36 cellular contexts compared by ENCODE assay signal in the genomic region with DNA sequence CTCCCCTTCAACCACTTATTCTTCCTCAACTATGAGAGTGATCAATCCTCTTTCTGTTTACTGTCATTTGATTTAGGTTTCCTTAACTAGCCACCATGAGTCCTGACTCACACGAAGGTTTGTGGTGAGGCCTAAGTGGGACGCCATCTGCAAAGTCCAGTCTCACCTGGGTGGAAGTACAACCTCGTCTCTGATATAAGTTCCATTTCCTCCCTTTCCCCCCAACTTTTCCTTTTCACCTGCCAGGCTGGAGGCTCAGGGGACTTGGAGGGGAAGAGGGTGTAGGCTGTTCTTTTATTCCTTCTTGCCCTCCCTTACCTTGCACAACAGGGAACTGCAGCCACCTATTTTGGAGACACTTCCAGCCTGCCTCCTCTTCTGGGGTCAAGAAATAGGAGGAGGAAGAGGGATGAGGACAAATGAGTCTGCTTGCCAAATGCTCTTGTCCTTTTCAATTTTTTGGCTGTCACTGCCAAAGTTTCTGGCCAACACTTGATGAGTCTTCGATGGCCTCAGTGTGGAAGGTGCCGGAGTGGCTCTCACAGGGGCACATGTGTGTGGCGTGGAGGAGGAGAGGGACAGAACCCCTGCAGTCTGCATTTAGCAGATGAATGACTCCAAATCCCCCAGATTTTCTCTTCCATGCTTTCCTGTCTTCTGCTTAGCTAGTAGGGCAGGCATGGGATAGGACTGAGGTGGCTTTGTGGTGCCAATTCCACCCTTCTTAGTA.
"Had no signal": no experiment of that assay in that cellular context is flagged by ENCODE, and none has a peak within 500 bp of the region (broad histone marks: within the 10 kb centered on the region; RNA-seq: fewer than 3 reads in every experiment).

No MANE protein-coding gene starts in this region.

- H3K9me3 Mint-ChIP-seq: central memory CD8-positive, alpha-beta T cell had no signal

- H3K36me3 ChIP-seq: brain microvascular endothelial cell, cardiac muscle cell, MG63, Peyer's patch had no signal

- H3K4me1 ChIP-seq: Peyer's patch had no signal

- H3K4me3 Mint-ChIP-seq: activated B cell treated with CpG ODN at 0.5 μM for 24 hours; activated CD4-positive, alpha-beta memory T cell treated with anti-CD3 and anti-CD28 coated beads for 36 hours; activated naive CD4-positive, alpha-beta T cell treated with anti-CD3 and anti-CD28 coated beads, Interleukin-2, amount 10 ng/mL, durations not matched to agents 7 days and 5 days; activated naive CD8-positive, alpha-beta T cell treated with anti-CD3 and anti-CD28 coated beads for 36 hours; activated T-cell treated with anti-CD3 and anti-CD28 coated beads, Interleukin-2, amount 50 U/mL, for 4 hours; central memory CD8-positive, alpha-beta T cell; T-cell; T-helper 17 cell had no signal

- ATAC-seq: activated T-cell treated with anti-CD3 and anti-CD28 coated beads, Interleukin-2, amount 50 U/mL, for 4 hours; PC-3; Right ventricle myocardium inferior; SK-N-SH treated with all-trans-retinoic acid at 6 μM for 48 hours; T-cell; T-helper 17 cell had no signal

- H3K27ac ChIP-seq: brain microvascular endothelial cell, cardiac muscle cell, Peyer's patch, RWPE1, VCaP had no signal

- H3K4me1 Mint-ChIP-seq: activated B cell treated with CpG ODN at 0.5 μM for 24 hours; activated naive CD4-positive, alpha-beta T cell treated with anti-CD3 and anti-CD28 coated beads, Interleukin-2, amount 10 ng/mL, durations not matched to agents 7 days and 5 days; central memory CD8-positive, alpha-beta T cell; T-cell; T-helper 17 cell had no signal

- H3K4me3 ChIP-seq: cardiac muscle cell, MG63, Peyer's patch had no signal

- H3K27ac Mint-ChIP-seq: activated B cell treated with CpG ODN at 0.5 μM for 24 hours; activated CD4-positive, alpha-beta memory T cell treated with anti-CD3 and anti-CD28 coated beads for 36 hours; activated naive CD4-positive, alpha-beta T cell treated with anti-CD3 and anti-CD28 coated beads, Interleukin-2, amount 10 ng/mL, durations not matched to agents 7 days and 5 days; activated naive CD8-positive, alpha-beta T cell treated with anti-CD3 and anti-CD28 coated beads for 36 hours; T-cell; T-helper 17 cell had no signal

- DNase-seq: activated B cell treated with CpG ODN at 0.5 μM for 24 hours; activated CD4-positive, alpha-beta memory T cell treated with anti-CD3 and anti-CD28 coated beads for 36 hours; activated CD4-positive, alpha-beta T cell treated with anti-CD3 and anti-CD28 coated beads for 4 hours; activated CD4-positive, alpha-beta T cell treated with anti-CD3 and anti-CD28 coated beads, Interleukin-2, amount 50 U/mL, for 1 hour; activated CD4-positive, CD25-positive, alpha-beta regulatory T cell treated with anti-CD3 and anti-CD28 coated beads, Interleukin-2, amount 50 U/mL, for 72 hours; activated CD8-positive, alpha-beta memory T cell treated with anti-CD3 and anti-CD28 coated beads, Interleukin-2, amount 50 U/mL, for 4 hours; activated effector memory CD4-positive, alpha-beta T cell treated with Interleukin-2 at 50 U/mL for 16 hours; activated naive CD4-positive, alpha-beta T cell treated with anti-CD3 and anti-CD28 coated beads, Interleukin-2, amount 10 ng/mL, durations not matched to agents 7 days and 5 days; activated naive CD8-positive, alpha-beta T cell treated with anti-CD3 and anti-CD28 coated beads for 36 hours; activated T-cell treated with anti-CD3 and anti-CD28 coated beads for 4 hours; activated T-cell treated with anti-CD3 and anti-CD28 coated beads, Interleukin-2, amount 50 U/mL, for 4 hours; amniotic stem cell; aorta; brain microvascular endothelial cell; Kasumi-1; KBM-7; MG63; MV-4-11; NCI-H1092; NCI-H1436 treated with DMSO at 0.1 percent for 48 hours; NCI-H1694 treated with DMSO at 0.1 percent for 48 hours; NCI-H2029; NCI-H345; NCI-H524 treated with DMSO at 0.1 percent for 48 hours; NK-92 treated with Interleukin-12 subunit alpha and Interleukin-12 subunit beta, amount 100 ng/mL, for 24 hours; PC-3; Peyer's patch; SIG-M5; T-cell; T-helper 17 cell had no signal

- H3K27me3 Mint-ChIP-seq: activated B cell treated with CpG ODN at 0.5 μM for 24 hours; activated naive CD4-positive, alpha-beta T cell treated with anti-CD3 and anti-CD28 coated beads, Interleukin-2, amount 10 ng/mL, durations not matched to agents 7 days and 5 days; activated naive CD8-positive, alpha-beta T cell treated with anti-CD3 and anti-CD28 coated beads for 36 hours; central memory CD8-positive, alpha-beta T cell; T-helper 17 cell had no signal

- H3K36me3 Mint-ChIP-seq: activated CD4-positive, alpha-beta memory T cell treated with anti-CD3 and anti-CD28 coated beads for 36 hours; activated naive CD4-positive, alpha-beta T cell treated with anti-CD3 and anti-CD28 coated beads, Interleukin-2, amount 10 ng/mL, durations not matched to agents 7 days and 5 days; activated naive CD8-positive, alpha-beta T cell treated with anti-CD3 and anti-CD28 coated beads for 36 hours; T-cell had no signal

- H3K27me3 ChIP-seq: brain microvascular endothelial cell, cardiac muscle cell, Peyer's patch had no signal

- H3K9me3 ChIP-seq: Peyer's patch had no signal
